ENCODE assay signal across 8 cellular contexts in genomic region chr11:130313383-130314183, GRCh38. TPM values are rescaled to one million over a fixed set of nuclear protein-coding genes. Genes with fewer than 3 reads are reported as not detected.
A peak's percentile ranks its signal among the peaks of the same experiment; 100 is the strongest.
DNase-seq lines count a peak whose midpoint lies in the region; ATAC-seq, FAIRE-seq and TF ChIP-seq lines count a peak whose summit lies in the region.

No MANE protein-coding gene starts in this region.

- TF ChIP-seq EP300 in A549 (IDR thresholded peaks at IDR 0.05): no peak

- in situ Hi-C loops in GM13976 (cut with MboI; ENCODE audit: low sequenced_read_pairs, unreplicated experiment): no loop called here

- H3K36me3 Mint-ChIP-seq in WTC11: peaks cover 16% of the 10 kb centered on the region

- peak overlapping the region; percentile 85 for H3K4me2 ChIP-seq in A549

- no peak; a peak in 2 of 6 replicates for ATAC-seq in A549
- peak; percentile 6 for ATAC-seq in WTC11
- ATAC-seq in right cardiac atrium: no peak
- no peak for ATAC-seq in GM21360 (IDR thresholded peaks at IDR 0.05; ENCODE audit: unreplicated experiment)
- ATAC-seq in HG02970 (IDR thresholded peaks at IDR 0.05; ENCODE audit: low FRiP score, unreplicated experiment): no peak

- H3K27me3 ChIP-seq in right cardiac atrium (ENCODE audit: control insufficient read depth, insufficient read depth): no peaks in the 10 kb centered on the region

- no peak for TF ChIP-seq CTCF in A549 (IDR thresholded peaks at IDR 0.05)
- no peak for TF ChIP-seq CTCF in WTC11 (IDR thresholded peaks at IDR 0.05)
- no peak for TF ChIP-seq CTCF in GM13976 (IDR thresholded peaks at IDR 0.05; ENCODE audit: borderline replicate concordance, control extremely low read depth, extremely low read depth, insufficient read depth, missing control alignments)

- H3K4me1 Mint-ChIP-seq in WTC11: peaks cover 58% of the 10 kb centered on the region

- H3K9me3 ChIP-seq in A549 (no peaks in the 10 kb centered on the region), right cardiac atrium (ENCODE audit: control insufficient read depth, low read length) (no peaks in the 10 kb centered on the region)

- TF ChIP-seq POLR2A in A549 (IDR thresholded peaks at IDR 0.05; ENCODE audit: low read length) (no peak), GM12892 (IDR thresholded peaks at IDR 0.05; ENCODE audit: low read depth, low read length) (no peak)

- H3K27ac ChIP-seq in A549: peak overlapping the region; percentile 98 to 99
- peak overlapping the region; percentile 99 for H3K27ac ChIP-seq in right cardiac atrium (ENCODE audit: low read length)

- 1% methylated on average over 19 of the region's 21 CpGs for WGBS in A549 (ENCODE audit: missing lambda C conversion rate)
- WGBS in right cardiac atrium: 3% methylated on average over 21 of the region's 21 CpGs

- peak overlapping the region; percentile 94 for H3K27ac Mint-ChIP-seq in WTC11

- no peak for TF ChIP-seq RAD21 in A549 (conservative IDR thresholded peaks at IDR 0.05 in 1 of 2, IDR thresholded peaks at IDR 0.05 in 1 of 2)

- peak overlapping the region; percentile 94 for H3K4me3 ChIP-seq in A549
- H3K4me3 ChIP-seq in right cardiac atrium (ENCODE audit: low read length): peak overlapping the region; percentile 82
- peak overlapping the region; percentile 81 for H3K4me3 ChIP-seq in skeletal muscle cell (ENCODE audit: low read depth, low read length)

- peaks cover 9% of the 10 kb centered on the region for H3K9me3 Mint-ChIP-seq in WTC11

- DNase-seq in A549 (ENCODE audit: low read depth in 1 of 2, low spot score in 1 of 2) (no peak), GM12892 (ENCODE audit: insufficient read length) (no peak), WTC11 (ENCODE audit: low spot score) (no peak), right cardiac atrium (no peak), skeletal muscle cell (ENCODE audit: low read depth) (no peak), GM13976 (ENCODE audit: low spot score) (no peak)

- no peaks in the 10 kb centered on the region for H3K27me3 Mint-ChIP-seq in WTC11 (ENCODE audit: low read depth)

- FAIRE-seq in A549 (lab: Jason Lieb, UNC): no peak
- FAIRE-seq in GM12892 (lab: Jason Lieb, UNC): peak; percentile 17

- CTCF ChIA-PET in A549 (lab: Yijun Ruan, JAX): no interaction called here
- CTCF ChIA-PET in WTC11 (lab: Charles Lee): interaction anchor here (1.0 kb wide), 1 partner anchor 101 kb away, joined by 3 read pairs; no protein-coding TSS in a partner anchor

- H3K4me1 ChIP-seq in A549: peaks cover 30% of the 10 kb centered on the region
- peaks cover 5% of the 10 kb centered on the region for H3K4me1 ChIP-seq in right cardiac atrium (ENCODE audit: control insufficient read depth, insufficient read depth, low read length)

- peak overlapping the region; percentile 88 for H3K4me3 Mint-ChIP-seq in WTC11

- intact Hi-C loops in right cardiac atrium (cut with DNase I): loop anchor here in 2 of 4 donors (10.0 kb wide), 2 partner anchors 91 to 309 kb away; partner anchors contain the start of gene PRDM10 (in 1 of the 2)

- POLR2A ChIA-PET in A549 (lab: Yijun Ruan, JAX): interaction anchor here (0.6 to 1.4 kb wide), 3 partner anchors 10 to 311 kb away, joined by 3 to 10 read pairs (median 4); partner anchors contain the start of gene PRDM10
- POLR2A ChIA-PET in WTC11 (lab: Charles Lee): no interaction called here

TF ChIP-seq in A549, 52 proteins besides CTCF, POLR2A, EP300 and RAD21:
- no peak for TF ChIP-seq BHLHE40 (IDR thresholded peaks at IDR 0.05; ENCODE audit: low read depth, low read length)
- TF ChIP-seq KDM5A (IDR thresholded peaks at IDR 0.05): no peak
- no peak for TF ChIP-seq HOXB5 (CRISPR knock-in tag; IDR thresholded peaks at IDR 0.05)
- TF ChIP-seq PBX3 (IDR thresholded peaks at IDR 0.05): no peak
- no peak for TF ChIP-seq MAFK (IDR thresholded peaks at IDR 0.05; ENCODE audit: partially characterized antibody)
- TF ChIP-seq RCOR1 (IDR thresholded peaks at IDR 0.05; ENCODE audit: low read depth, low read length): no peak
- TF ChIP-seq CBX2 (IDR thresholded peaks at IDR 0.05; ENCODE audit: borderline replicate concordance, low read depth): no peak
- no peak for TF ChIP-seq NFE2L2 (conservative IDR thresholded peaks at IDR 0.05; ENCODE audit: low read length)
- no peak for TF ChIP-seq FOSB (CRISPR knock-in tag; IDR thresholded peaks at IDR 0.05)
- no peak for TF ChIP-seq RFX5 (IDR thresholded peaks at IDR 0.05)
- no peak for TF ChIP-seq CEBPB (IDR thresholded peaks at IDR 0.05)
- no peak for TF ChIP-seq PHF8 (IDR thresholded peaks at IDR 0.05; ENCODE audit: borderline replicate concordance, low read depth)
- no peak for TF ChIP-seq ZFP36 (IDR thresholded peaks at IDR 0.05; ENCODE audit: borderline replicate concordance, partially characterized antibody)
TF ChIP-seq in A549: peak in this region for 0.

TF ChIP-seq in WTC11, 78 proteins besides CTCF, POLR2A, EP300 and RAD21 (continues in another document):
- TF ChIP-seq STAT6 (CRISPR knock-in tag; conservative IDR thresholded peaks at IDR 0.05; ENCODE audit: low read depth): no peak
- TF ChIP-seq MYBL2 (CRISPR knock-in tag; IDR thresholded peaks at IDR 0.05): no peak
- TF ChIP-seq ZNF281 (CRISPR knock-in tag; IDR thresholded peaks at IDR 0.05): no peak
- TF ChIP-seq ATF2 (CRISPR knock-in tag; IDR thresholded peaks at IDR 0.05; ENCODE audit: borderline replicate concordance, low read depth): no peak

RNA-seq across cellular contexts. Expression of gene ZBTB44, which starts 1.1 kb away (rescaled TPM):
- 16.1 and 21.0 TPM in 2 replicates for polyA plus RNA-seq in A549 (2011; rRNA removed)
- 4.5 and 5.2 TPM in 2 replicates for polyA plus RNA-seq in A549 (2012; cell fraction: cytosol; rRNA removed)
- polyA plus RNA-seq in A549 (2012; cell fraction: nucleus; rRNA removed): 2.7 and 4.5 TPM in 2 replicates
- 6.7 to 8.3 TPM (median 8.0 TPM) in 3 replicates for polyA plus RNA-seq in A549 (2017; fragmentation: RNase III; extraction: RNeasy Plus Mini Kit Qiagen cat#74134 plus additional on column Dnase treatment)
- 42.7 and 43.3 TPM in 2 replicates for polyA minus RNA-seq in A549 (2011; rRNA and poly(A)+ RNA removed)
- 13.2 TPM for polyA plus RNA-seq in GM12892 (2012; ENCODE audit: missing spikeins)
- total RNA-seq in WTC11 (2021): 87.5 to 107 TPM (median 89.5 TPM) in 3 replicates
- total RNA-seq in right cardiac atrium: 10 to 100 TPM; 42.9 to 47.0 (median 46.2) TPM
- polyA plus RNA-seq in right cardiac atrium: 16.2 TPM
